Comparison of ENCODE assay signal across 8 cellular contexts in the genomic region with DNA sequence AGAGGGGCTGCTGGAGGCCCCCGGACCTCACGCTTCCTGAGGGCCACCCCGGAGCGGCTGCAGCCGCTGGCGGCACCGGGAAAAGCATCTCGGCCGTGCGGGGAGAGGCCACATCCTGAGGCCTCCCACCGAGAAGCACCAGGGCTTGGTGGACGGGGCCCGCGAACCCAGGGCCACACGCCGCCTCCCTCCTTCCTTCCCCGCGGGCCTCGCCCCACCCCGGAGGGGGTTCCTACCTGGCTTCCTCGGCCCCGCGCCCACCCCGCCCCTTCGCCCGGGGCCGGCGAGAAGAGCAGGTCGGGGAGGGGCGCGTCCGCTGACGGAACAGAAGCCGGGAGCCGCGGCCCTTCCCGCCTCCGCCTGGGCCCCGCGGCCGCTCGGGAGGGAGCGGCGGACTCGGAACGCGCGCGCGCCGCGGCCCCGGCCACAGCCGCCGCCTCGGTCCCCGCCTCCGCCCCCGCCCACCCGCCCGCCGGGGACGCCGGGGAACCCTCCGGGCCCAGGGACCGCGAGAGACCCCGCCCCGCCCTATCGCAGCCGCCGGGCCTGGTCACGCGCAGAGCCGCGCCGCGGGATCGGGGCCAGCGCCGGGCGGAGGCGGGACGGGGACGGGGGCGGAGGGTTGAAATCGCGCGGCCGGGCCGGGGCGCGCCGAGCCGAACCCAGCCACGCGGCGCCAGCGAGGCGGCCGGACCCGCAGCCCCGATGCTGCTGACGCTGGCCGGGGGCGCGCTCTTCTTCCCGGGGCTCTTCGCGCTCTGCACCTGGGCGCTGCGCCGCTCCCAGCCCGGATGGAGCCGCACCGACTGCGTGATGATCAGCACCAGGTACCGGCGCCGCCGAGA. TPM values are rescaled to one million over a fixed set of nuclear protein-coding genes. Genes with fewer than 3 reads are reported as not detected.
DNase-seq lines count a peak whose midpoint lies in the region; ATAC-seq and TF ChIP-seq lines count a peak whose summit lies in the region.

A gene (plus strand): TSS at position 654 of the 845 bp plus-strand sequence. CDS start 52 bp downstream, at position 706.

- TF ChIP-seq CTCF in GM20000 (IDR thresholded peaks at IDR 0.05; ENCODE audit: extremely low read depth, missing control alignments) (no peak), coronary artery (IDR thresholded peaks at IDR 0.05) (no peak)

- H3K27ac ChIP-seq in coronary artery (peak within 1 kb of the TSS; percentile 25 to 88), layer of hippocampus (ENCODE audit: low read depth, low read length) (peak within 1 kb of the TSS; percentile 46)

- peak within 1 kb of the TSS; percentile 92 for H3K4me3 ChIP-seq in coronary artery

- H3K27me3 ChIP-seq in layer of hippocampus (ENCODE audit: control insufficient read depth, insufficient read depth, low read length): no peaks in the 10 kb centered on the region

- peak; percentile 70 for DNase-seq in COLO668 (lab: John Stamatoyannopoulos, UW; ENCODE audit: unreplicated experiment)
- peak; percentile 94 for DNase-seq in GM20000 (ENCODE audit: low spot score)
- DNase-seq in LHCN-M2 (ENCODE audit: low read depth): peak; percentile 52
- DNase-seq in coronary artery (ENCODE audit: low spot score): no peak
- peak; percentile 51 for DNase-seq in stimulated activated CD4-positive, alpha-beta T cell treated with anti-CD3 and anti-CD28 coated beads, Interleukin-1b, Interleukin-23, amount 100 ng/mL, for 48 hours
- no peak for DNase-seq in COLO829 (ENCODE audit: low spot score)

- peak; percentile 54 to 59 for ATAC-seq in activated CD4-positive, CD25-positive, alpha-beta regulatory T cell treated with anti-CD3 and anti-CD28 coated beads, Interleukin-2, amount 50 U/mL, for 24 hours

RNA-seq across cellular contexts. Expression of the gene that starts here (rescaled TPM):
- total RNA-seq in LHCN-M2 (2014; rRNA removed): 20.7 and 22.7 TPM in 2 replicates
- polyA plus RNA-seq in LHCN-M2 (2012): 28.1 TPM

Comparison
In these comparisons a context has a peak if more than half of its experiments do, and no peak if none do; other contexts are left out.
1. DNase-seq: peak in COLO668 (single experiment), GM20000 (single experiment), LHCN-M2 (single experiment) and stimulated activated CD4-positive, alpha-beta T cell treated with anti-CD3 and anti-CD28 coated beads, Interleukin-1b, Interleukin-23, amount 100 ng/mL, for 48 hours (single experiment); none in coronary artery (single experiment) and COLO829 (single experiment).